In the genomic region with DNA sequence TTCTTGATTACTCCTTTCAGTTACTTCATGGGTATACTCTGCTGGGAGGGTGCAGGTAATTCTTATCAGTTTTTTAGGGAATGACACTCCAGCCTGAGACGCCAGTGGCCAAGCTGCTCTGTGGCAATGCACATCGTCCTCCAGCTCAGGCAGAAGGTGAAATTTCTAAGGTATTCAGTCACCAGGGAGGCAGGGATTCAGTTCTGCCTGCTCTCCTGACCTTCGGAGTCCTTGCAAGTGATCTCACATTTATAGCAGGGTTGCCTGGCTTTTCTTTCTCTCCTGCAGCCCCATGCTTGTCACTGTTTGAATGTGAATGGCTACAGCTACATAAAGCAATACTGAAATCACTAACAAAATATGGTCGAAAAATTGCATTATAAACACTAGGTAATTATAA, we compare ENCODE assay signal across 21 cellular contexts.
DNase-seq lines count a peak whose midpoint lies in the region; ATAC-seq, FAIRE-seq and TF ChIP-seq lines count a peak whose summit lies in the region.
"Had no signal": no experiment of that assay in that cellular context is flagged by ENCODE, and none has a peak within 500 bp of the region (broad histone marks: within the 10 kb centered on the region; RNA-seq: fewer than 3 reads in every experiment).

No MANE protein-coding gene starts in this region.

- intact Hi-C loops in heart left ventricle (cut with DNase I) (no loop called here), Right ventricle myocardium superior (cut with DNase I) (no loop called here)

- H3K4me1 Mint-ChIP-seq in chondrocyte (ENCODE audit: low read depth), result peaks cover 27% of the 10 kb centered on the region
- H3K4me1 Mint-ChIP-seq in effector memory CD8-positive, alpha-beta T cell (ENCODE audit: low read depth in 2 of 2), result no peaks in the 10 kb centered on the region

- ATAC-seq in heart left ventricle (peak in 3 of 4 donors; percentile 38 to 71 (median 39)), Right ventricle myocardium superior (ENCODE audit: poor library complexity) (no peak)
- no peak for ATAC-seq in effector memory CD8-positive, alpha-beta T cell (replicated peaks)
- ATAC-seq: A549 had no signal

- peak overlapping the region; percentile 24 for H3K27ac Mint-ChIP-seq in chondrocyte (ENCODE audit: unreplicated experiment)
- no peak overlapping the region for H3K27ac Mint-ChIP-seq in effector memory CD8-positive, alpha-beta T cell

- TF ChIP-seq CTCF in heart left ventricle (IDR thresholded peaks at IDR 0.05), result no peak
- TF ChIP-seq CTCF in chondrocyte (IDR thresholded peaks at IDR 0.05), result no peak

- peaks cover 0 to 17% (median 1%) of the 10 kb centered on the region in 12 donors for H3K4me1 ChIP-seq in heart left ventricle
- H3K4me1 ChIP-seq: A549 had no signal

- FAIRE-seq in urothelium cell line (lab: Jason Lieb, UNC), result no peak
- FAIRE-seq: A549, G401.6, GM12892 had no signal

- H3K27me3 Mint-ChIP-seq in chondrocyte (ENCODE audit: low read depth), result no peaks in the 10 kb centered on the region
- H3K27me3 Mint-ChIP-seq in effector memory CD8-positive, alpha-beta T cell, result no peaks in the 10 kb centered on the region

- H3K36me3 ChIP-seq in heart left ventricle, result no peaks in the 10 kb centered on the region

- H3K36me3 Mint-ChIP-seq in chondrocyte (ENCODE audit: low read depth), result no peaks in the 10 kb centered on the region
- H3K36me3 Mint-ChIP-seq in effector memory CD8-positive, alpha-beta T cell (ENCODE audit: insufficient read depth), result no peaks in the 10 kb centered on the region

- DNase-seq in heart left ventricle (no peak), Right ventricle myocardium superior (no peak), chondrocyte (ENCODE audit: low spot score) (no peak), kidney tubule cell (ENCODE audit: low spot score) (peak; percentile 11), urothelium cell line (ENCODE audit: low spot score) (peak; percentile 1), SW480 (ENCODE audit: low spot score) (no peak)
- no peak for DNase-seq in effector CD4-positive, alpha-beta T cell
- no peak for DNase-seq in effector memory CD8-positive, alpha-beta T cell
- DNase-seq: Calu3, DMS79, GM23248, KG1, NCI-H1092, NCI-H1694 treated with DMSO at 0.1 percent for 48 hours, NCI-H2171 treated with DMSO at 0.1 percent for 48 hours, NCI-H524 treated with DMSO at 0.1 percent for 48 hours, OCI-M1 had no signal

- H3K4me3 ChIP-seq in heart left ventricle, result no peak overlapping the region
- H3K4me3 ChIP-seq: A549, GM23248 had no signal

- no peak overlapping the region for H3K27ac ChIP-seq in heart left ventricle
- H3K27ac ChIP-seq: A549, GM23248, RWPE1 had no signal

- H3K9me3 ChIP-seq in heart left ventricle, result no peaks in the 10 kb centered on the region
- H3K9me3 ChIP-seq: A549 had no signal

- no peak overlapping the region for H3K4me3 Mint-ChIP-seq in chondrocyte (ENCODE audit: unreplicated experiment)
- no peak overlapping the region for H3K4me3 Mint-ChIP-seq in effector memory CD8-positive, alpha-beta T cell

- H3K9me3 Mint-ChIP-seq in chondrocyte (ENCODE audit: low read depth), result no peaks in the 10 kb centered on the region
- H3K9me3 Mint-ChIP-seq in effector memory CD8-positive, alpha-beta T cell, result no peaks in the 10 kb centered on the region

- no peak for TF ChIP-seq POLR2A in heart left ventricle (IDR thresholded peaks at IDR 0.05)

- 56 to 65% (median 61%) methylated on average over 4 of the region's 4 CpGs for WGBS in heart left ventricle, 4 donors

- H3K27me3 ChIP-seq in heart left ventricle, result no peaks in the 10 kb centered on the region

Comparison
In these comparisons a context has a peak if more than half of its experiments do, and no peak if none do; other contexts are left out.
1. ATAC-seq: peak in heart left ventricle (3 of 4); none in Right ventricle myocardium superior (single experiment) and effector memory CD8-positive, alpha-beta T cell (single experiment).
2. DNase-seq: peak in kidney tubule cell (single experiment) and urothelium cell line (single experiment); none in heart left ventricle (0 of 5), Right ventricle myocardium superior (single experiment), chondrocyte (single experiment), effector CD4-positive, alpha-beta T cell (single experiment), SW480 (single experiment) and effector memory CD8-positive, alpha-beta T cell (0 of 3).